In the genomic region with DNA sequence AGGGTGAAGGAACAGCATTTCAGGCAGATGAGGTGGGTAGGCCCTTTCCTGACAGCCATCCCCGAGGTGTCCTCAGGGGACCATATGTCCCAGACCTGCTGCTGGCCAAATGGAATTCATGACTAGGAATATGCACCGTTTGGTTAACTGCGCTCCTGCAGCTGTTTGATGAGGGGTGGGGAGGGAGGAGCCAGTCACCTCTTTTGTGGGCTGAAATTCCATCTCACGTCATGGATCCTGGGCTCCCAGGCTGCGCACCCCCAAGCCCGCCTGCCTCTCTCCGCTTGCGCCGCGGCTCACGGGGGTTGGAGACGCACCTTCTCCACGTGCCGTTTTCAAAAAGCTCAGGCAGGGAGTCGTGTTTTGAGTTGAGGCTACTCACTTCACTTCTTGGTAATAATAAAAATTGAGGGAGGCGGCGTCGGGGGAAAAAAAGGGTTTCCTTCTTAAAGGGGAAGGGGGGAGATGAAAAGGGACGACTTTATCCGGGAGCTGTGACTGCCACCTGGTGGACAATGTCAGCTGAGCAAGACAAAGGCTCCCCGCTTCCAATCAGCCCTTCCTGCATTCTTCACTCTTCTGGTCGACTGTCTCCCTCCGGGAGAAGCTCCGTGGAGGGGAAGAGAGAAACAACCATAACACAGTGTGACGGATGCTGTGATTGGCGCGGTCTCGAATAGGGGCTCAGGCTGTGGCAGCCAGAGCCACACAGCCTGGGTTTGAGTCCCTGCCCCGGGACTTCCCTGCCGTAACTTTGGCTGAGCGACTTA, we compare ENCODE assay signal across 1 cellular context.
TF ChIP-seq lines count a peak whose summit lies in the region.

No MANE protein-coding gene starts in this region.

TF ChIP-seq in Ishikawa, 13 proteins besides CTCF, POLR2A, EP300 and RAD21 (continued from another document):
- TF ChIP-seq, protein P1, sequence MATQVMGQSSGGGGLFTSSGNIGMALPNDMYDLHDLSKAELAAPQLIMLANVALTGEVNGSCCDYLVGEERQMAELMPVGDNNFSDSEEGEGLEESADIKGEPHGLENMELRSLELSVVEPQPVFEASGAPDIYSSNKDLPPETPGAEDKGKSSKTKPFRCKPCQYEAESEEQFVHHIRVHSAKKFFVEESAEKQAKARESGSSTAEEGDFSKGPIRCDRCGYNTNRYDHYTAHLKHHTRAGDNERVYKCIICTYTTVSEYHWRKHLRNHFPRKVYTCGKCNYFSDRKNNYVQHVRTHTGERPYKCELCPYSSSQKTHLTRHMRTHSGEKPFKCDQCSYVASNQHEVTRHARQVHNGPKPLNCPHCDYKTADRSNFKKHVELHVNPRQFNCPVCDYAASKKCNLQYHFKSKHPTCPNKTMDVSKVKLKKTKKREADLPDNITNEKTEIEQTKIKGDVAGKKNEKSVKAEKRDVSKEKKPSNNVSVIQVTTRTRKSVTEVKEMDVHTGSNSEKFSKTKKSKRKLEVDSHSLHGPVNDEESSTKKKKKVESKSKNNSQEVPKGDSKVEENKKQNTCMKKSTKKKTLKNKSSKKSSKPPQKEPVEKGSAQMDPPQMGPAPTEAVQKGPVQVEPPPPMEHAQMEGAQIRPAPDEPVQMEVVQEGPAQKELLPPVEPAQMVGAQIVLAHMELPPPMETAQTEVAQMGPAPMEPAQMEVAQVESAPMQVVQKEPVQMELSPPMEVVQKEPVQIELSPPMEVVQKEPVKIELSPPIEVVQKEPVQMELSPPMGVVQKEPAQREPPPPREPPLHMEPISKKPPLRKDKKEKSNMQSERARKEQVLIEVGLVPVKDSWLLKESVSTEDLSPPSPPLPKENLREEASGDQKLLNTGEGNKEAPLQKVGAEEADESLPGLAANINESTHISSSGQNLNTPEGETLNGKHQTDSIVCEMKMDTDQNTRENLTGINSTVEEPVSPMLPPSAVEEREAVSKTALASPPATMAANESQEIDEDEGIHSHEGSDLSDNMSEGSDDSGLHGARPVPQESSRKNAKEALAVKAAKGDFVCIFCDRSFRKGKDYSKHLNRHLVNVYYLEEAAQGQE (IDR thresholded peaks at IDR 0.05; ENCODE audit: low read depth) = no peak
